Comparison of ENCODE assay signal across 8 cellular contexts in genomic region chr15:42490743-42491539, GRCh38. TPM values are rescaled to one million over a fixed set of nuclear protein-coding genes. Genes with fewer than 3 reads are reported as not detected.
DNase-seq lines count a peak whose midpoint lies in the region; ATAC-seq, FAIRE-seq and TF ChIP-seq lines count a peak whose summit lies in the region.

TSS of gene ZNF106 (minus strand) at chr15:42491141. CDS start at chr15:42472289, 18,852 bp downstream.

- no peaks in the 10 kb centered on the region for H3K9me3 ChIP-seq in keratinocyte (ENCODE audit: control insufficient read depth, low read depth, low read length)

- H3K4me3 ChIP-seq in keratinocyte (ENCODE audit: control insufficient read depth in 2 of 3, extremely low read depth in 1 of 3, insufficient read depth in 2 of 3, low read depth in 1 of 3, low read length in 3 of 3): peak within 1 kb of the TSS; percentile 73 to 88 (median 81)

- H3K27ac ChIP-seq in keratinocyte (ENCODE audit: control insufficient read depth, insufficient read depth, low read length): peak within 1 kb of the TSS; percentile 97

- peak within 1 kb of the TSS; percentile 92 for H3K9ac ChIP-seq in keratinocyte (ENCODE audit: control insufficient read depth, extremely low read depth, insufficient read depth, low read length)

- ATAC-seq in GM18502 (IDR thresholded peaks at IDR 0.05; ENCODE audit: poor library complexity, unreplicated experiment): peak; percentile 47
- peak; percentile 59 for ATAC-seq in HG03354 (IDR thresholded peaks at IDR 0.05; ENCODE audit: poor library complexity, severe bottlenecking, unreplicated experiment)
- ATAC-seq in GM21576 (IDR thresholded peaks at IDR 0.05; ENCODE audit: unreplicated experiment): no peak

- no peaks in the 10 kb centered on the region for H4K20me1 ChIP-seq in keratinocyte (ENCODE audit: control insufficient read depth, extremely low read depth, insufficient read depth, low read length)

- FAIRE-seq in keratinocyte (lab: Jason Lieb, UNC): no peak

- H2AFZ ChIP-seq in keratinocyte (ENCODE audit: control insufficient read depth, low read length): peak within 1 kb of the TSS; percentile 88

- H3K4me1 ChIP-seq in keratinocyte (ENCODE audit: control insufficient read depth, extremely low read depth, insufficient read depth, low read length): peaks cover 33% of the 10 kb centered on the region

- no peaks in the 10 kb centered on the region for H3K27me3 ChIP-seq in keratinocyte (ENCODE audit: control insufficient read depth, extremely low read depth, insufficient read depth, low read length)

- H3K36me3 ChIP-seq in keratinocyte (ENCODE audit: control insufficient read depth in 2 of 2, extremely low read depth in 1 of 2, insufficient read depth in 2 of 2, low read length in 2 of 2): no peaks in the 10 kb centered on the region

- dilution Hi-C loops in keratinocyte (cut with MboI; ENCODE audit: extremely low pct_ligation_motif_present, low sequenced_read_pairs): no loop called here

- peak within 1 kb of the TSS; percentile 83 for H3K4me2 ChIP-seq in keratinocyte (ENCODE audit: control insufficient read depth, extremely low read depth, insufficient read depth, low read depth, low read length)

- peaks cover 50% of the 10 kb centered on the region for H3K79me2 ChIP-seq in keratinocyte (ENCODE audit: control insufficient read depth, insufficient read depth, low read length)

- TF ChIP-seq CTCF in keratinocyte (optimal IDR thresholded peaks at IDR 0.05 in 1 of 3, IDR thresholded peaks at IDR 0.05 in 1 of 3, conservative IDR thresholded peaks at IDR 0.05 in 1 of 3; ENCODE audit: extremely low read depth in 1 of 3, insufficient read depth in 2 of 3, low read length in 3 of 3): no peak

- no peaks in the 10 kb centered on the region for H3K9me1 ChIP-seq in keratinocyte (ENCODE audit: control insufficient read depth, extremely low read depth, insufficient read depth, low read length)

- peak; percentile 56 for DNase-seq in NCI-H510A (lab: John Stamatoyannopoulos, UW)
- DNase-seq in activated CD4-positive, alpha-beta T cell treated with anti-CD3 and anti-CD28 coated beads for 1 hour: peak; percentile 80
- peak; percentile 91 for DNase-seq in cerebellum (ENCODE audit: low spot score)
- peak; percentile 58 for DNase-seq in keratinocyte (ENCODE audit: low read depth, low spot score)
- DNase-seq in stimulated activated CD4-positive, alpha-beta T cell treated with anti-CD3 and anti-CD28 coated beads, Interleukin-15, amount 100 ng/mL, for 1 hour (ENCODE audit: low read depth in 1 of 2, low spot score in 1 of 2): peak; percentile 74 to 77

RNA-seq across cellular contexts. Expression of gene ZNF106, which starts in this region (rescaled TPM):
- total RNA-seq in cerebellum: 49.7 TPM
- polyA plus RNA-seq in keratinocyte: 13.0 to 24.6 TPM (median 17.8 TPM) in 3 replicates
- 37.0 TPM for polyA plus RNA-seq in keratinocyte (2011; ENCODE audit: low read depth)
- 11.3 and 17.2 TPM in 2 replicates for polyA plus RNA-seq in keratinocyte (2011; cell fraction: cytosol; rRNA removed)
- polyA plus RNA-seq in keratinocyte (2011; cell fraction: nucleus; rRNA removed): 19.3 and 27.1 TPM in 2 replicates
- polyA plus RNA-seq in keratinocyte (2012; ENCODE audit: low replicate concordance): 9.7 and 20.3 TPM in 2 replicates
- 35.1 to 95.5 TPM (median 38.4 TPM) in 3 replicates for polyA minus RNA-seq in keratinocyte
- 23.2 TPM for polyA minus RNA-seq in keratinocyte (2011; cell fraction: cytosol; rRNA and poly(A)+ RNA removed)
- polyA minus RNA-seq in keratinocyte (2011; cell fraction: nucleus; rRNA and poly(A)+ RNA removed): 37.1 and 67.1 TPM in 2 replicates
